8 cellular contexts compared by ENCODE assay signal in genomic region chr17:81101614-81102306, GRCh38.
DNase-seq lines count a peak whose midpoint lies in the region; ATAC-seq and TF ChIP-seq lines count a peak whose summit lies in the region.

No MANE protein-coding gene starts in this region.

- H3K27me3 ChIP-seq in Caco-2 (replicated peaks; ENCODE audit: control insufficient read depth, insufficient read depth, low read length) = no peaks in the 10 kb centered on the region
- H3K27me3 ChIP-seq in neural progenitor cell = no peaks in the 10 kb centered on the region

- H3K27ac Mint-ChIP-seq in Caco-2 (ENCODE audit: unreplicated experiment) = peak overlapping the region; percentile 59
- H3K27ac Mint-ChIP-seq in activated T-helper 1 cell treated with anti-CD3 and anti-CD28 coated beads, Interleukin-12 subunit alpha, Interleukin-12 subunit beta, Interleukin-2, Interleukin-4 antibody, amounts not matched to agents 30 ng/mL and 10 ng/mL and 1 ng/mL, durations not matched to agents 14 hours and 24 hours and 36 hours = no peak overlapping the region
- no peak overlapping the region for H3K27ac Mint-ChIP-seq in neural progenitor cell

- no peak overlapping the region for H2AFZ ChIP-seq in neural progenitor cell (replicated peaks)

- intact Hi-C loops in Caco-2 (cut with micrococcal nuclease; ENCODE audit: unreplicated experiment) = loop anchor here (2.0 to 5.0 kb wide), 2 partner anchors 79 to 113 kb away; no protein-coding TSS in a partner anchor
- intact Hi-C loops in activated T-helper 1 cell treated with anti-CD3 and anti-CD28 coated beads, Interleukin-12 subunit alpha, Interleukin-12 subunit beta, Interleukin-2, Interleukin-4 antibody, amounts not matched to agents 30 ng/mL and 10 ng/mL and 1 ng/mL, durations not matched to agents 14 hours and 24 hours and 36 hours (cut with micrococcal nuclease) = loop anchor here (1.0 kb wide), 4 partner anchors 78 to 674 kb away; no protein-coding TSS in a partner anchor

- H3K9ac ChIP-seq in neural progenitor cell = no peak overlapping the region

- peak; percentile 71 for ATAC-seq in GM21367 (IDR thresholded peaks at IDR 0.05; ENCODE audit: unreplicated experiment)

- H3K9me3 ChIP-seq in Caco-2 (no peaks in the 10 kb centered on the region), neural progenitor cell (ENCODE audit: low read depth) (no peaks in the 10 kb centered on the region)

- TF ChIP-seq CTCF in Caco-2 (IDR thresholded peaks at IDR 0.05; ENCODE audit: insufficient read depth in 1 of 2, low read depth in 1 of 2, low read length in 1 of 2, severe bottlenecking in 1 of 2, unreplicated experiment in 1 of 2) (peak; percentile 99 to 100), fibroblast of pulmonary artery (IDR thresholded peaks at IDR 0.05; ENCODE audit: low read length, missing control alignments) (no peak), neural progenitor cell (IDR thresholded peaks at IDR 0.05) (peak; percentile 100)

- H3K4me3 ChIP-seq in Caco-2 (ENCODE audit: low read depth, low read length) = no peak overlapping the region
- H3K4me3 ChIP-seq in Jurkat, Clone E6-1 (ENCODE audit: low read length) = no peak overlapping the region
- H3K4me3 ChIP-seq in fibroblast of pulmonary artery (replicated peaks; ENCODE audit: low read depth, low read length) = no peak overlapping the region
- H3K4me3 ChIP-seq in neural progenitor cell = no peak overlapping the region

- H3K9me3 Mint-ChIP-seq in Caco-2 (ENCODE audit: unreplicated experiment) (no peaks in the 10 kb centered on the region), neural progenitor cell (no peaks in the 10 kb centered on the region)
- H3K9me3 Mint-ChIP-seq in activated T-helper 1 cell treated with anti-CD3 and anti-CD28 coated beads, Interleukin-12 subunit alpha, Interleukin-12 subunit beta, Interleukin-2, Interleukin-4 antibody, amounts not matched to agents 30 ng/mL and 10 ng/mL and 1 ng/mL, durations not matched to agents 14 hours and 24 hours and 36 hours = no peaks in the 10 kb centered on the region

- H4K20me1 ChIP-seq in neural progenitor cell (ENCODE audit: low read depth) = peaks cover 13% of the 10 kb centered on the region

- H3K27ac ChIP-seq in neural progenitor cell = no peak overlapping the region
- no peak overlapping the region for H3K27ac ChIP-seq in substantia nigra (ENCODE audit: low read depth, low read length, poor library complexity, severe bottlenecking)

- peak; percentile 88 to 94 for DNase-seq in Caco-2
- DNase-seq in Jurkat, Clone E6-1 (ENCODE audit: low read depth, low spot score) = peak; percentile 76
- peak; percentile 92 for DNase-seq in RPMI8226
- peak; percentile 86 for DNase-seq in activated T-helper 1 cell treated with anti-CD3 and anti-CD28 coated beads, Interleukin-12 subunit alpha, Interleukin-12 subunit beta, Interleukin-2, Interleukin-4 antibody, amounts not matched to agents 30 ng/mL and 10 ng/mL and 1 ng/mL, durations not matched to agents 14 hours and 24 hours and 36 hours (ENCODE audit: low spot score)
- DNase-seq in fibroblast of pulmonary artery (ENCODE audit: low read depth) = peak; percentile 78
- peak; percentile 94 for DNase-seq in neural progenitor cell (ENCODE audit: low spot score)
- peak in 46 of 49 donors; percentile 26 to 89 (median 68) for DNase-seq in substantia nigra (lab: John Stamatoyannopoulos, UW)

- no peak overlapping the region for H3K4me2 ChIP-seq in neural progenitor cell

- no peaks in the 10 kb centered on the region for H3K79me2 ChIP-seq in neural progenitor cell (ENCODE audit: low read depth)

- H3K4me1 Mint-ChIP-seq in Caco-2 (ENCODE audit: low read depth, unreplicated experiment) (no peaks in the 10 kb centered on the region), neural progenitor cell (peaks cover 14% of the 10 kb centered on the region)
- peaks cover 2% of the 10 kb centered on the region for H3K4me1 Mint-ChIP-seq in activated T-helper 1 cell treated with anti-CD3 and anti-CD28 coated beads, Interleukin-12 subunit alpha, Interleukin-12 subunit beta, Interleukin-2, Interleukin-4 antibody, amounts not matched to agents 30 ng/mL and 10 ng/mL and 1 ng/mL, durations not matched to agents 14 hours and 24 hours and 36 hours (ENCODE audit: low read depth)

- H3K27me3 Mint-ChIP-seq in Caco-2 (ENCODE audit: insufficient read depth, unreplicated experiment) (no peaks in the 10 kb centered on the region), neural progenitor cell (ENCODE audit: insufficient read depth, low read depth) (no peaks in the 10 kb centered on the region)
- peaks cover 1% of the 10 kb centered on the region for H3K27me3 Mint-ChIP-seq in activated T-helper 1 cell treated with anti-CD3 and anti-CD28 coated beads, Interleukin-12 subunit alpha, Interleukin-12 subunit beta, Interleukin-2, Interleukin-4 antibody, amounts not matched to agents 30 ng/mL and 10 ng/mL and 1 ng/mL, durations not matched to agents 14 hours and 24 hours and 36 hours (ENCODE audit: insufficient read depth)

- H3K4me3 Mint-ChIP-seq in Caco-2 (ENCODE audit: unreplicated experiment) (no peak overlapping the region), neural progenitor cell (no peak overlapping the region)
- no peak overlapping the region for H3K4me3 Mint-ChIP-seq in activated T-helper 1 cell treated with anti-CD3 and anti-CD28 coated beads, Interleukin-12 subunit alpha, Interleukin-12 subunit beta, Interleukin-2, Interleukin-4 antibody, amounts not matched to agents 30 ng/mL and 10 ng/mL and 1 ng/mL, durations not matched to agents 14 hours and 24 hours and 36 hours

- H3K4me1 ChIP-seq in Caco-2 (no peaks in the 10 kb centered on the region; the same call in 1 of the 2 replicates), neural progenitor cell (peaks cover 5% of the 10 kb centered on the region)

- no TSS peak for BruUV-seq in Caco-2 (replicated peaks; lab: Mats Ljungman, UMichigan)

- CTCF ChIA-PET in Caco-2 (lab: Charles Lee) = interaction anchor here (0.6 to 1.1 kb wide), 6 partner anchors 26 to 121 kb away, joined by 3 to 5 read pairs (median 3); partner anchors contain the start of gene CEP131

- H3K36me3 ChIP-seq in Caco-2 (ENCODE audit: control insufficient read depth, insufficient read depth, low read length) (0 out of 2 replicates have a peak, but pooled peaks cover 1% of the 10 kb centered on the region), neural progenitor cell (no peaks in the 10 kb centered on the region)

- peaks cover 29% of the 10 kb centered on the region for H3K36me3 Mint-ChIP-seq in Caco-2 (ENCODE audit: insufficient read depth, unreplicated experiment)
- no peaks in the 10 kb centered on the region for H3K36me3 Mint-ChIP-seq in activated T-helper 1 cell treated with anti-CD3 and anti-CD28 coated beads, Interleukin-12 subunit alpha, Interleukin-12 subunit beta, Interleukin-2, Interleukin-4 antibody, amounts not matched to agents 30 ng/mL and 10 ng/mL and 1 ng/mL, durations not matched to agents 14 hours and 24 hours and 36 hours (ENCODE audit: low read depth)
- no peaks in the 10 kb centered on the region for H3K36me3 Mint-ChIP-seq in neural progenitor cell

- POLR2A ChIA-PET in Caco-2 (lab: Charles Lee) = no interaction called here

- no peaks in the 10 kb centered on the region for H3F3A ChIP-seq in neural progenitor cell (ENCODE audit: low read depth)
